Comparison of ENCODE assay signal across 13 cellular contexts in the genomic region with DNA sequence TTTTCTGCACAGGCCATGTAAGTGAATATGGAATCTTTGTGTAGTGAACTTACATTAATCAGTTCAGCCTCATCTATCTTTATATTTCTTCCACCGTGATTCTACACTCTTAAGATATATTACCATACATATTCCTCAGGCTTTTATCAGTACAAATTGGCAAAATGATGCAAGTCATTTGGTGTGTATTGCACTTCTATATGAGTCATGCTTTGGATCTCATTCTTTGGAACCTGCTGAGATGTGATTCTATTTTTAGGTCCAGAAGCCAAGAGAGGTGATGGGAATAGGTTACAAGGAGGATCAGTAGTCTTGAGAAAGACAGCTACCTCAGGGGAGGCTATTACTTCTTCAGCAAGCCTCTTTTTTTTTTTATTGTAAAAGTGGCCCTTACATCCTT.
A peak's percentile ranks its signal among the peaks of the same experiment; 100 is the strongest.
DNase-seq lines count a peak whose midpoint lies in the region; ATAC-seq, FAIRE-seq and TF ChIP-seq lines count a peak whose summit lies in the region.
"Had no signal": no experiment of that assay in that cellular context is flagged by ENCODE, and none has a peak within 500 bp of the region (broad histone marks: within the 10 kb centered on the region; RNA-seq: fewer than 3 reads in every experiment).

No MANE protein-coding gene starts in this region.

- in situ Hi-C loops in astrocyte of the cerebellum (cut with HindIII; ENCODE audit: low sequenced_read_pairs) = no loop called here

- no peak for ATAC-seq in A549
- peak; percentile 35 for ATAC-seq in foreskin keratinocyte
- ATAC-seq in HG02938 (IDR thresholded peaks at IDR 0.05; ENCODE audit: unreplicated experiment) = no peak
- ATAC-seq in HG03378 (IDR thresholded peaks at IDR 0.05; ENCODE audit: unreplicated experiment) = no peak

- H3K4me1 ChIP-seq in A549 = peaks cover 11% of the 10 kb centered on the region
- no peaks in the 10 kb centered on the region for H3K4me1 ChIP-seq in foreskin keratinocyte
- H3K4me1 ChIP-seq: thyroid gland had no signal

- TF ChIP-seq POLR2A in A549 (IDR thresholded peaks at IDR 0.05; ENCODE audit: low read length) = no peak

- H3K27me3 ChIP-seq in foreskin keratinocyte = no peaks in the 10 kb centered on the region
- H3K27me3 ChIP-seq: thyroid gland had no signal

- H3K4me3 Mint-ChIP-seq in activated T-helper 1 cell treated with anti-CD3 and anti-CD28 coated beads, Interleukin-12 subunit alpha, Interleukin-12 subunit beta, Interleukin-2, Interleukin-4 antibody, amounts not matched to agents 30 ng/mL and 10 ng/mL and 1 ng/mL, durations not matched to agents 14 hours and 24 hours and 36 hours = no peak overlapping the region

- TF ChIP-seq EP300 in A549 (IDR thresholded peaks at IDR 0.05) = no peak

- H3K9me3 ChIP-seq in A549 = no peaks in the 10 kb centered on the region
- H3K9me3 ChIP-seq: thyroid gland had no signal

- H3K4me1 Mint-ChIP-seq in activated T-helper 1 cell treated with anti-CD3 and anti-CD28 coated beads, Interleukin-12 subunit alpha, Interleukin-12 subunit beta, Interleukin-2, Interleukin-4 antibody, amounts not matched to agents 30 ng/mL and 10 ng/mL and 1 ng/mL, durations not matched to agents 14 hours and 24 hours and 36 hours (ENCODE audit: low read depth) = no peaks in the 10 kb centered on the region

- 50% methylated on average over 1 of the region's 1 CpG for WGBS in A549 (ENCODE audit: missing lambda C conversion rate)

- H3K4me3 ChIP-seq in A549 = no peak overlapping the region
- H3K4me3 ChIP-seq in astrocyte of the cerebellum (ENCODE audit: low read depth, low read length) = no peak overlapping the region
- H3K4me3 ChIP-seq: thyroid gland had no signal

- H3K27ac Mint-ChIP-seq in activated T-helper 1 cell treated with anti-CD3 and anti-CD28 coated beads, Interleukin-12 subunit alpha, Interleukin-12 subunit beta, Interleukin-2, Interleukin-4 antibody, amounts not matched to agents 30 ng/mL and 10 ng/mL and 1 ng/mL, durations not matched to agents 14 hours and 24 hours and 36 hours = no peak overlapping the region

- no peaks in the 10 kb centered on the region for H3K9me3 Mint-ChIP-seq in activated T-helper 1 cell treated with anti-CD3 and anti-CD28 coated beads, Interleukin-12 subunit alpha, Interleukin-12 subunit beta, Interleukin-2, Interleukin-4 antibody, amounts not matched to agents 30 ng/mL and 10 ng/mL and 1 ng/mL, durations not matched to agents 14 hours and 24 hours and 36 hours

- no peak for FAIRE-seq in A549 (lab: Jason Lieb, UNC)

- intact Hi-C loops in activated T-helper 1 cell treated with anti-CD3 and anti-CD28 coated beads, Interleukin-12 subunit alpha, Interleukin-12 subunit beta, Interleukin-2, Interleukin-4 antibody, amounts not matched to agents 30 ng/mL and 10 ng/mL and 1 ng/mL, durations not matched to agents 14 hours and 24 hours and 36 hours (cut with micrococcal nuclease) = no loop called here

- CTCF ChIA-PET in A549 (lab: Yijun Ruan, JAX) = no interaction called here

- TF ChIP-seq RAD21 in A549 (conservative IDR thresholded peaks at IDR 0.05 in 1 of 2, IDR thresholded peaks at IDR 0.05 in 1 of 2) = no peak

- POLR2A ChIA-PET in A549 (lab: Yijun Ruan, JAX) = no interaction called here

- TF ChIP-seq CTCF in A549 (IDR thresholded peaks at IDR 0.05) = no peak
- no peak for TF ChIP-seq CTCF in astrocyte of the cerebellum (IDR thresholded peaks at IDR 0.05; ENCODE audit: low read depth, low read length, missing control alignments)
- no peak for TF ChIP-seq CTCF in foreskin keratinocyte (conservative IDR thresholded peaks at IDR 0.05)

- peaks cover 2% of the 10 kb centered on the region for H3K27me3 Mint-ChIP-seq in activated T-helper 1 cell treated with anti-CD3 and anti-CD28 coated beads, Interleukin-12 subunit alpha, Interleukin-12 subunit beta, Interleukin-2, Interleukin-4 antibody, amounts not matched to agents 30 ng/mL and 10 ng/mL and 1 ng/mL, durations not matched to agents 14 hours and 24 hours and 36 hours (ENCODE audit: insufficient read depth)

- DNase-seq in A549 (ENCODE audit: low read depth in 1 of 2, low spot score in 1 of 2) (peak in 1 of 2 experiments; percentile 26), HCEC 1CT (peak; percentile 70), astrocyte of the cerebellum (ENCODE audit: low read depth) (peak; percentile 77), foreskin keratinocyte (peak; percentile 14 to 55), NCI-H1092 (lab: John Stamatoyannopoulos, UW) (no peak)
- no peak for DNase-seq in activated T-helper 1 cell treated with anti-CD3 and anti-CD28 coated beads, Interleukin-12 subunit alpha, Interleukin-12 subunit beta, Interleukin-2, Interleukin-4 antibody, amounts not matched to agents 30 ng/mL and 10 ng/mL and 1 ng/mL, durations not matched to agents 14 hours and 24 hours and 36 hours (ENCODE audit: low spot score)
- DNase-seq: activated naive CD4-positive, alpha-beta T cell; midbrain; occipital lobe; stimulated activated CD4-positive, alpha-beta T cell treated with anti-CD3 and anti-CD28 coated beads, Interleukin-15, amount 100 ng/mL, for 24 hours; thyroid gland had no signal

- peak overlapping the region; percentile 46; the same call in 2 of the 3 replicates for H3K4me2 ChIP-seq in A549

- H3K27ac ChIP-seq in A549 = peak overlapping the region in 1 of 2 experiments; percentile 10; a peak in 1 of 6 replicates
- H3K27ac ChIP-seq in foreskin keratinocyte = no peak overlapping the region
- H3K27ac ChIP-seq: thyroid gland had no signal

- no peaks in the 10 kb centered on the region for H3K36me3 Mint-ChIP-seq in activated T-helper 1 cell treated with anti-CD3 and anti-CD28 coated beads, Interleukin-12 subunit alpha, Interleukin-12 subunit beta, Interleukin-2, Interleukin-4 antibody, amounts not matched to agents 30 ng/mL and 10 ng/mL and 1 ng/mL, durations not matched to agents 14 hours and 24 hours and 36 hours (ENCODE audit: low read depth)

TF ChIP-seq in A549, 52 proteins besides CTCF, POLR2A, EP300 and RAD21:
- no peak for TF ChIP-seq GATA3 (IDR thresholded peaks at IDR 0.05; ENCODE audit: borderline replicate concordance)
- 0 out of 2 replicates have a peak, but pooled peaks have one; percentile 22 for TF ChIP-seq FOSL2 (IDR thresholded peaks at IDR 0.05)
- peak; percentile 70 for TF ChIP-seq FOSL2 (CRISPR knock-in tag; IDR thresholded peaks at IDR 0.05)
- no peak for TF ChIP-seq JUNB (IDR thresholded peaks at IDR 0.05)
- TF ChIP-seq CEBPB (IDR thresholded peaks at IDR 0.05) = peak in 1 of 2 experiments; percentile 48; a peak in 1 of 4 replicates
- TF ChIP-seq, protein P1, sequence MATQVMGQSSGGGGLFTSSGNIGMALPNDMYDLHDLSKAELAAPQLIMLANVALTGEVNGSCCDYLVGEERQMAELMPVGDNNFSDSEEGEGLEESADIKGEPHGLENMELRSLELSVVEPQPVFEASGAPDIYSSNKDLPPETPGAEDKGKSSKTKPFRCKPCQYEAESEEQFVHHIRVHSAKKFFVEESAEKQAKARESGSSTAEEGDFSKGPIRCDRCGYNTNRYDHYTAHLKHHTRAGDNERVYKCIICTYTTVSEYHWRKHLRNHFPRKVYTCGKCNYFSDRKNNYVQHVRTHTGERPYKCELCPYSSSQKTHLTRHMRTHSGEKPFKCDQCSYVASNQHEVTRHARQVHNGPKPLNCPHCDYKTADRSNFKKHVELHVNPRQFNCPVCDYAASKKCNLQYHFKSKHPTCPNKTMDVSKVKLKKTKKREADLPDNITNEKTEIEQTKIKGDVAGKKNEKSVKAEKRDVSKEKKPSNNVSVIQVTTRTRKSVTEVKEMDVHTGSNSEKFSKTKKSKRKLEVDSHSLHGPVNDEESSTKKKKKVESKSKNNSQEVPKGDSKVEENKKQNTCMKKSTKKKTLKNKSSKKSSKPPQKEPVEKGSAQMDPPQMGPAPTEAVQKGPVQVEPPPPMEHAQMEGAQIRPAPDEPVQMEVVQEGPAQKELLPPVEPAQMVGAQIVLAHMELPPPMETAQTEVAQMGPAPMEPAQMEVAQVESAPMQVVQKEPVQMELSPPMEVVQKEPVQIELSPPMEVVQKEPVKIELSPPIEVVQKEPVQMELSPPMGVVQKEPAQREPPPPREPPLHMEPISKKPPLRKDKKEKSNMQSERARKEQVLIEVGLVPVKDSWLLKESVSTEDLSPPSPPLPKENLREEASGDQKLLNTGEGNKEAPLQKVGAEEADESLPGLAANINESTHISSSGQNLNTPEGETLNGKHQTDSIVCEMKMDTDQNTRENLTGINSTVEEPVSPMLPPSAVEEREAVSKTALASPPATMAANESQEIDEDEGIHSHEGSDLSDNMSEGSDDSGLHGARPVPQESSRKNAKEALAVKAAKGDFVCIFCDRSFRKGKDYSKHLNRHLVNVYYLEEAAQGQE (IDR thresholded peaks at IDR 0.05) = no peak

Comparison
In these comparisons a context has a peak if more than half of its experiments do, and no peak if none do; other contexts are left out.
1. DNase-seq: peak in HCEC 1CT (single experiment), astrocyte of the cerebellum (single experiment) and foreskin keratinocyte (2 of 2); none in activated T-helper 1 cell treated with anti-CD3 and anti-CD28 coated beads, Interleukin-12 subunit alpha, Interleukin-12 subunit beta, Interleukin-2, Interleukin-4 antibody, amounts not matched to agents 30 ng/mL and 10 ng/mL and 1 ng/mL, durations not matched to agents 14 hours and 24 hours and 36 hours (single experiment) and NCI-H1092 (single experiment).